In the genomic region with DNA sequence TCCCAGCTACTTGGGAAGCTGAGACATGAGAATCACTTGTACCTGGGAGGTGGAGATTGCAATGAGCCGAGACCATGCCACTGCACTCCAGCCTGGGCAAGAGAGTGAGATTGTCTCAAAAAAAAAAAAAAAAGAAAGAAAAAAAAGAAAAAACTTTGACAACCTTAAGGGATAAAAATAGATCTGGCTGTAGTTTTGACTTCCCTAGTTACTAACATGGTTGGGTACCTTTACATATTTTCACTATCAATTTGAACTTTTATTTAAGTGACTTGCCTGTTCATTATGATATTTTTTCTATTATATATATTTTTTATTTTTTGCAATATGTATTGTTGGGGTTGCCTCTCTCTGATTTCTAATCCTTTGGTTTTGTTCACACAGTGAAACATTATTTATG, we compare ENCODE assay signal across 21 cellular contexts. TPM values are rescaled to one million over a fixed set of nuclear protein-coding genes. Genes with fewer than 3 reads are reported as not detected.
"Had no signal": no experiment of that assay in that cellular context is flagged by ENCODE, and none has a peak within 500 bp of the region (broad histone marks: within the 10 kb centered on the region; RNA-seq: fewer than 3 reads in every experiment).

No MANE protein-coding gene starts in this region.

- H2AFZ ChIP-seq: hepatocyte had no signal

- ATAC-seq: foreskin keratinocyte; gastroesophageal sphincter; heart left ventricle; left colon; left lung; left ventricle myocardium superior; lower lobe of right lung; naive thymus-derived CD8-positive, alpha-beta T cell had no signal

- H3K4me1 ChIP-seq: esophagus muscularis mucosa, foreskin keratinocyte, gastroesophageal sphincter, heart left ventricle, left lung, lower lobe of right lung had no signal

- H3K27ac ChIP-seq: coronary artery, dorsolateral prefrontal cortex, esophagus muscularis mucosa, foreskin keratinocyte, gastroesophageal sphincter, heart left ventricle, hepatocyte, left lung, lower lobe of right lung had no signal

- DNase-seq: dermis blood vessel endothelial cell; dorsolateral prefrontal cortex; effector CD4-positive, alpha-beta T cell; effector memory CD4-positive, alpha-beta T cell; foreskin keratinocyte; heart left ventricle; immature natural killer cell; islet precursor cell; kidney; left colon; left lung; left ventricle myocardium superior; lower lobe of right lung; mesendoderm; midbrain; naive thymus-derived CD8-positive, alpha-beta T cell had no signal

- H3K4me1 Mint-ChIP-seq: immature natural killer cell; naive thymus-derived CD8-positive, alpha-beta T cell had no signal

- H3K4me3 ChIP-seq: coronary artery, dorsolateral prefrontal cortex, esophagus muscularis mucosa, gastroesophageal sphincter, heart left ventricle, hepatocyte, left lung, lower lobe of right lung had no signal

- H3K4me3 Mint-ChIP-seq: immature natural killer cell; naive thymus-derived CD8-positive, alpha-beta T cell had no signal

- H3K4me2 ChIP-seq: hepatocyte had no signal

- H3K79me2 ChIP-seq: hepatocyte had no signal

- H3K27me3 ChIP-seq: dorsolateral prefrontal cortex, esophagus muscularis mucosa, foreskin keratinocyte, gastroesophageal sphincter, heart left ventricle, hepatocyte, left lung had no signal

- H3K27ac Mint-ChIP-seq: immature natural killer cell; naive thymus-derived CD8-positive, alpha-beta T cell had no signal

RNA-seq across cellular contexts. Expression of a gene that starts 43.2 kb away (rescaled TPM):
- polyA plus RNA-seq: immature natural killer cell; naive thymus-derived CD8-positive, alpha-beta T cell had no signal

RNA-seq across cellular contexts. Expression of a gene that starts 53.5 kb away (rescaled TPM):
- total RNA-seq: epithelial cell of proximal tubule had no signal
